Comparison of ENCODE assay signal across 17 cellular contexts in genomic region chrX:16278927-16279326, GRCh38.
DNase-seq lines count a peak whose midpoint lies in the region; ATAC-seq, FAIRE-seq and TF ChIP-seq lines count a peak whose summit lies in the region.
"Had no signal": no experiment of that assay in that cellular context is flagged by ENCODE, and none has a peak within 500 bp of the region (broad histone marks: within the 10 kb centered on the region; RNA-seq: fewer than 3 reads in every experiment).

No MANE protein-coding gene starts in this region.

- no peak overlapping the region for H3K9ac ChIP-seq in H9 (ENCODE audit: extremely low read depth, insufficient read length, low read length)
- no peak overlapping the region for H3K9ac ChIP-seq in mesendoderm (ENCODE audit: low read length)
- H3K9ac ChIP-seq: parathyroid adenoma had no signal

- H2BK5ac ChIP-seq in H9 (ENCODE audit: insufficient read length, low read length) (no peak overlapping the region), mesendoderm (ENCODE audit: low read length) (no peak overlapping the region)

- H4K91ac ChIP-seq in H9 (ENCODE audit: insufficient read length, low read depth, low read length): no peak overlapping the region

- no peak overlapping the region for H3T11ph ChIP-seq in H9 (ENCODE audit: low read length)

- no peaks in the 10 kb centered on the region for H4K20me1 ChIP-seq in H9 (ENCODE audit: control insufficient read depth, insufficient read depth, insufficient read length)

- H4K8ac ChIP-seq in H9 (replicated peaks; ENCODE audit: insufficient read length, low read depth, low read length) (no peak overlapping the region), mesendoderm (ENCODE audit: low read depth, low read length) (no peak overlapping the region)

- H3K79me2 ChIP-seq in H9 (ENCODE audit: insufficient read depth, low read length) (no peaks in the 10 kb centered on the region), mesendoderm (ENCODE audit: control insufficient read depth, insufficient read depth, low read length) (no peaks in the 10 kb centered on the region)
- H3K79me2 ChIP-seq: hepatocyte, parathyroid adenoma had no signal

- ATAC-seq in activated T-cell treated with anti-CD3 and anti-CD28 coated beads, Interleukin-2, amount 50 U/mL, for 4 hours: no peak
- ATAC-seq: activated T-helper 17 cell treated with anti-CD3 and anti-CD28 coated beads, Interleukin-2, amount 50 U/mL, for 72 hours; left lung; Panc1 had no signal

- H3K4me2 ChIP-seq in H9 (ENCODE audit: insufficient read depth, insufficient read length, low read length) (no peak overlapping the region), mesendoderm (ENCODE audit: low read length) (no peak overlapping the region)
- H3K4me2 ChIP-seq: hepatocyte, smooth muscle cell had no signal

- H3K4ac ChIP-seq in H9 (ENCODE audit: low read depth, low read length) (no peak overlapping the region), mesendoderm (ENCODE audit: low read depth, low read length) (no peak overlapping the region)

- H3K9me3 ChIP-seq in H9 (ENCODE audit: control insufficient read depth, low read depth, low read length): no peaks in the 10 kb centered on the region
- H3K9me3 ChIP-seq: left lung had no signal

- peak; percentile 21 to 28 for DNase-seq in activated T-cell treated with anti-CD3 and anti-CD28 coated beads, Interleukin-2, amount 50 U/mL, for 48 hours
- DNase-seq in activated T-cell treated with anti-CD3 and anti-CD28 coated beads, Interleukin-2, amount 50 U/mL, for 4 hours: no peak
- peak; percentile 74 for DNase-seq in H9
- peak; percentile 2 for DNase-seq in SW480 (ENCODE audit: low spot score)
- DNase-seq in mesendoderm: peak; percentile 48
- DNase-seq in NCI-H1694 treated with DMSO at 0.1 percent for 48 hours (lab: John Stamatoyannopoulos, UW): no peak
- DNase-seq in RCC 7860 (ENCODE audit: low spot score): no peak
- DNase-seq: activated CD4-positive, alpha-beta T cell treated with anti-CD3 and anti-CD28 coated beads for 4 hours; dorsolateral prefrontal cortex; left lung; MM.1S had no signal

- H2BK15ac ChIP-seq in H9 (ENCODE audit: low read depth, low read length): no peak overlapping the region
- H2BK15ac ChIP-seq in mesendoderm (replicated peaks; ENCODE audit: low read depth): no peak overlapping the region

- no peaks in the 10 kb centered on the region for H3K36me3 Mint-ChIP-seq in activated T-cell treated with anti-CD3 and anti-CD28 coated beads, Interleukin-2, amount 50 U/mL, for 4 hours (ENCODE audit: insufficient read depth)
- H3K36me3 Mint-ChIP-seq in H9 (ENCODE audit: insufficient read depth in 1 of 3, low read depth in 3 of 3): peaks cover 33 to 71% (median 52%) of the 10 kb centered on the region in 3 experiments

- H3K4me3 ChIP-seq in mesendoderm (ENCODE audit: low read length): no peak overlapping the region
- H3K4me3 ChIP-seq: dorsolateral prefrontal cortex, hepatocyte, left lung, smooth muscle cell had no signal

- no peaks in the 10 kb centered on the region for H3K23me2 ChIP-seq in H9 (ENCODE audit: insufficient read length, low read depth, low read length, poor library complexity, severe bottlenecking)

- no peak overlapping the region for H2BK20ac ChIP-seq in H9 (ENCODE audit: low read depth, low read length, poor library complexity, severe bottlenecking)

- H2BK120ac ChIP-seq in H9 (ENCODE audit: low read depth, low read length, poor library complexity, severe bottlenecking) (no peak overlapping the region), mesendoderm (ENCODE audit: low read depth, low read length) (no peak overlapping the region)

- H3K4me1 ChIP-seq in H9 (ENCODE audit: insufficient read depth, low read length): no peaks in the 10 kb centered on the region
- H3K4me1 ChIP-seq in mesendoderm (ENCODE audit: control insufficient read depth, low read depth, low read length): no peaks in the 10 kb centered on the region
- H3K4me1 ChIP-seq: left lung, parathyroid adenoma had no signal

- H3K18ac ChIP-seq in H9 (ENCODE audit: insufficient read length, low read depth, low read length) (no peak overlapping the region), mesendoderm (ENCODE audit: low read length) (no peak overlapping the region)

- TF ChIP-seq CTCF in H9 (conservative IDR thresholded peaks at IDR 0.05): peak; percentile 71

- no peak overlapping the region for H2AFZ ChIP-seq in H9 (ENCODE audit: low read length)
- H2AFZ ChIP-seq: hepatocyte, parathyroid adenoma had no signal

- H3K23ac ChIP-seq in H9 (ENCODE audit: insufficient read length, low read depth, low read length) (no peak overlapping the region), mesendoderm (ENCODE audit: low read length) (no peak overlapping the region)

- peak overlapping the region in 2 of 3 experiments; percentile 30 to 81; a peak in 3 of 7 replicates for H3K27ac Mint-ChIP-seq in H9
- H3K27ac Mint-ChIP-seq: activated T-helper 17 cell treated with anti-CD3 and anti-CD28 coated beads, Interleukin-2, amount 50 U/mL, for 72 hours had no signal

- WGBS in H9 (ENCODE audit: extremely low coverage, insufficient read length, low lambda C conversion rate): no CpG with 5 or more reads among the region's 3 CpGs
- no CpG with 5 or more reads among the region's 3 CpGs for WGBS in mesendoderm (ENCODE audit: extremely low coverage, insufficient coverage, low lambda C conversion rate)

- H2AK5ac ChIP-seq in H9 (ENCODE audit: insufficient read length, low read length) (no peak overlapping the region), mesendoderm (ENCODE audit: low read length) (no peak overlapping the region)

- no peaks in the 10 kb centered on the region for H3K9me3 Mint-ChIP-seq in activated T-cell treated with anti-CD3 and anti-CD28 coated beads, Interleukin-2, amount 50 U/mL, for 4 hours
- peaks cover 45% of the 10 kb centered on the region in 2 experiments for H3K9me3 Mint-ChIP-seq in H9
- H3K9me3 Mint-ChIP-seq: activated T-helper 17 cell treated with anti-CD3 and anti-CD28 coated beads, Interleukin-2, amount 50 U/mL, for 72 hours had no signal

- no peak overlapping the region for H2BK12ac ChIP-seq in H9 (ENCODE audit: insufficient read length, low read depth, low read length)

- no peaks in the 10 kb centered on the region for H3K36me3 ChIP-seq in mesendoderm (ENCODE audit: control insufficient read depth, insufficient read depth, low read length)
- H3K36me3 ChIP-seq: left lung had no signal

- H3K4me1 Mint-ChIP-seq in activated T-cell treated with anti-CD3 and anti-CD28 coated beads, Interleukin-2, amount 50 U/mL, for 4 hours (ENCODE audit: low read depth): no peaks in the 10 kb centered on the region
- peaks cover 11 to 13% of the 10 kb centered on the region in 2 experiments for H3K4me1 Mint-ChIP-seq in H9
- H3K4me1 Mint-ChIP-seq: activated T-helper 17 cell treated with anti-CD3 and anti-CD28 coated beads, Interleukin-2, amount 50 U/mL, for 72 hours had no signal

- H3K27me3 ChIP-seq in H9 (ENCODE audit: insufficient read depth, low read length) (no peaks in the 10 kb centered on the region), mesendoderm (ENCODE audit: insufficient read depth, low read length, poor library complexity) (no peaks in the 10 kb centered on the region)
- H3K27me3 ChIP-seq: hepatocyte, left lung had no signal

- H4K5ac ChIP-seq in H9 (ENCODE audit: insufficient read length, low read depth, low read length): no peak overlapping the region
- no peak overlapping the region for H4K5ac ChIP-seq in mesendoderm (ENCODE audit: low read length)

- H3K27ac ChIP-seq in H9 (ENCODE audit: insufficient read length, low read depth, low read length): no peak overlapping the region
- no peak overlapping the region for H3K27ac ChIP-seq in mesendoderm (ENCODE audit: low read depth, low read length)
- H3K27ac ChIP-seq: dorsolateral prefrontal cortex, hepatocyte, left lung, parathyroid adenoma had no signal

- no peak overlapping the region for H3K14ac ChIP-seq in H9 (ENCODE audit: insufficient read depth, low read length)

- no peaks in the 10 kb centered on the region for H3K79me1 ChIP-seq in H9 (ENCODE audit: insufficient read depth, low read depth, low read length, poor library complexity, severe bottlenecking)
- no peaks in the 10 kb centered on the region for H3K79me1 ChIP-seq in mesendoderm (ENCODE audit: low read length)

- no peak for FAIRE-seq in RCC 7860 (lab: Jason Lieb, UNC)
- FAIRE-seq: GM12891 had no signal

- H3K4me3 Mint-ChIP-seq in activated T-cell treated with anti-CD3 and anti-CD28 coated beads, Interleukin-2, amount 50 U/mL, for 4 hours: no peak overlapping the region
- H3K4me3 Mint-ChIP-seq in H9: no peak overlapping the region
- H3K4me3 Mint-ChIP-seq: activated T-helper 17 cell treated with anti-CD3 and anti-CD28 coated beads, Interleukin-2, amount 50 U/mL, for 72 hours had no signal

- no peak overlapping the region for H3K56ac ChIP-seq in H9 (ENCODE audit: insufficient read length, low read depth, low read length)
- H3K56ac ChIP-seq in mesendoderm (ENCODE audit: low read length): no peak overlapping the region

- H3K27me3 Mint-ChIP-seq in activated T-cell treated with anti-CD3 and anti-CD28 coated beads, Interleukin-2, amount 50 U/mL, for 4 hours (ENCODE audit: low read depth): peaks cover 4% of the 10 kb centered on the region
- H3K27me3 Mint-ChIP-seq in H9 (ENCODE audit: low read depth): no peaks in the 10 kb centered on the region

Comparison
In these comparisons a context has a peak if more than half of its experiments do, and no peak if none do; other contexts are left out.
1. DNase-seq: peak in activated T-cell treated with anti-CD3 and anti-CD28 coated beads, Interleukin-2, amount 50 U/mL, for 48 hours (2 of 2), H9 (single experiment), SW480 (single experiment) and mesendoderm (single experiment); none in activated T-cell treated with anti-CD3 and anti-CD28 coated beads, Interleukin-2, amount 50 U/mL, for 4 hours (single experiment), NCI-H1694 treated with DMSO at 0.1 percent for 48 hours (single experiment) and RCC 7860 (single experiment).